Comparison of ENCODE assay signal across 8 cellular contexts in genomic region chr4:56799291-56799823, GRCh38. TPM values are rescaled to one million over a fixed set of nuclear protein-coding genes. Genes with fewer than 3 reads are reported as not detected.
DNase-seq lines count a peak whose midpoint lies in the region; ATAC-seq, FAIRE-seq and TF ChIP-seq lines count a peak whose summit lies in the region.

No MANE protein-coding gene starts in this region.

- intact Hi-C loops in K562 (cut with micrococcal nuclease), result no loop called here
- intact Hi-C loops in lower leg skin (cut with DNase I; ENCODE audit: low total_unique reads), result no loop called here
- intact Hi-C loops in transverse colon (cut with DNase I; ENCODE audit: low total_unique reads), result loop anchor here (10.0 kb wide), 1 partner anchor 135 kb away; no protein-coding TSS in a partner anchor

- no peaks in the 10 kb centered on the region for H3K9me1 ChIP-seq in K562 (ENCODE audit: control insufficient read depth, insufficient read depth, low read length)

- H3K9me3 ChIP-seq in K562 (replicated peaks; ENCODE audit: control insufficient read depth, insufficient read depth, low read depth, low read length) (no peaks in the 10 kb centered on the region), transverse colon (no peaks in the 10 kb centered on the region)

- no peak for TF ChIP-seq RAD21 in K562 (CRISPR knock-in tag; conservative IDR thresholded peaks at IDR 0.05 in 1 of 2, IDR thresholded peaks at IDR 0.05 in 1 of 2)

- TF ChIP-seq CTCF in K562 (IDR thresholded peaks at IDR 0.05 in 2 of 3, conservative IDR thresholded peaks at IDR 0.05 in 1 of 3; ENCODE audit: insufficient read depth in 2 of 3, low read depth in 1 of 3, low read length in 3 of 3) (no peak), lower leg skin (IDR thresholded peaks at IDR 0.05) (no peak), transverse colon (IDR thresholded peaks at IDR 0.05) (no peak)

- WGBS in K562 (ENCODE audit: insufficient coverage, low coverage, missing lambda C conversion rate), result 14% methylated on average over 11 of the region's 11 CpGs
- 55 to 81% methylated on average over 11 of the region's 11 CpGs for WGBS in lower leg skin, 2 donors
- 79 to 81% methylated on average over 5 to 11 of the region's 11 CpGs for WGBS in transverse colon (ENCODE audit: low coverage in 1 of 2), 2 donors

- TF ChIP-seq POLR2A in K562 (conservative IDR thresholded peaks at IDR 0.05), result no peak
- TF ChIP-seq POLR2A in lower leg skin (IDR thresholded peaks at IDR 0.05), result no peak
- no peak for TF ChIP-seq POLR2A in transverse colon (IDR thresholded peaks at IDR 0.05)

- H3K4me1 ChIP-seq in K562 (replicated peaks in 1 of 2; ENCODE audit: control insufficient read depth in 2 of 2, insufficient read depth in 2 of 2, low read length in 2 of 2) (no peaks in the 10 kb centered on the region), transverse colon (peaks cover 4 to 10% (median 7%) of the 10 kb centered on the region in 4 donors)

- peak overlapping the region; percentile 78 for H3K4me3 Mint-ChIP-seq in activated CD4-positive, alpha-beta T cell treated with anti-CD3 and anti-CD28 coated beads, Interleukin-2, amount 10 ng/mL, durations not matched to agents 7 days and 5 days

- H3K36me3 Mint-ChIP-seq in activated CD4-positive, alpha-beta T cell treated with anti-CD3 and anti-CD28 coated beads, Interleukin-2, amount 10 ng/mL, durations not matched to agents 7 days and 5 days (ENCODE audit: low read depth), result no peaks in the 10 kb centered on the region

- no peaks in the 10 kb centered on the region for H3K9me3 Mint-ChIP-seq in activated CD4-positive, alpha-beta T cell treated with anti-CD3 and anti-CD28 coated beads, Interleukin-2, amount 10 ng/mL, durations not matched to agents 7 days and 5 days

- H3K9ac ChIP-seq in K562 (ENCODE audit: insufficient read depth in 1 of 2, low read depth in 2 of 2, low read length in 2 of 2), result no peak overlapping the region; a peak in 1 of 4 replicates

- POLR2A ChIA-PET in activated CD4-positive, alpha-beta T cell treated with anti-CD3 and anti-CD28 coated beads, Interleukin-2, amount 10 ng/mL, durations not matched to agents 7 days and 5 days (lab: Charles Lee), result no interaction called here
- POLR2A ChIA-PET in K562 (lab: Yijun Ruan, JAX), result interaction anchor here (0.7 to 1.4 kb wide), 2 partner anchors 68 to 224 kb away, joined by 4 read pairs; no protein-coding TSS in a partner anchor

- CTCF ChIA-PET in activated CD4-positive, alpha-beta T cell treated with anti-CD3 and anti-CD28 coated beads, Interleukin-2, amount 10 ng/mL, durations not matched to agents 7 days and 5 days (lab: Charles Lee), result interaction anchor here (0.6 to 3.4 kb wide), 11 partner anchors 10 to 223 kb away, joined by 3 to 11 read pairs (median 4); no protein-coding TSS in a partner anchor
- CTCF ChIA-PET in K562 (lab: Yijun Ruan, JAX; ENCODE audit: low intra/inter-chr PET ratio), result interaction anchor here (0.6 to 1.9 kb wide), 4 partner anchors 106 to 1828 kb away, joined by 3 to 10 read pairs (median 5); no protein-coding TSS in a partner anchor

- no peak for DNase-seq in activated CD4-positive, alpha-beta T cell treated with anti-CD3 and anti-CD28 coated beads, Interleukin-2, amount 10 ng/mL, durations not matched to agents 7 days and 5 days
- no peak for DNase-seq in activated CD4-positive, alpha-beta T cell treated with anti-CD3 and anti-CD28 coated beads for 48 hours
- DNase-seq in K562 (ENCODE audit: extremely low read depth in 1 of 4, low spot score in 3 of 4) (no peak), lower leg skin (ENCODE audit: low spot score in 2 of 2) (no peak), transverse colon (no peak), NCI-H526 treated with DMSO at 0.1 percent for 48 hours (lab: John Stamatoyannopoulos, UW) (no peak)

- H3K27me3 Mint-ChIP-seq in activated CD4-positive, alpha-beta T cell treated with anti-CD3 and anti-CD28 coated beads, Interleukin-2, amount 10 ng/mL, durations not matched to agents 7 days and 5 days, result no peaks in the 10 kb centered on the region

- no peaks in the 10 kb centered on the region for H3K79me2 ChIP-seq in K562 (ENCODE audit: control insufficient read depth, insufficient read depth, low read length)

- TF ChIP-seq EP300 in K562 (IDR thresholded peaks at IDR 0.05; ENCODE audit: low read length) (no peak), transverse colon (IDR thresholded peaks at IDR 0.05; ENCODE audit: low read depth) (no peak)

- H3K4me1 Mint-ChIP-seq in activated CD4-positive, alpha-beta T cell treated with anti-CD3 and anti-CD28 coated beads, Interleukin-2, amount 10 ng/mL, durations not matched to agents 7 days and 5 days, result peaks cover 33% of the 10 kb centered on the region

- H3K27ac Mint-ChIP-seq in activated CD4-positive, alpha-beta T cell treated with anti-CD3 and anti-CD28 coated beads, Interleukin-2, amount 10 ng/mL, durations not matched to agents 7 days and 5 days, result peak overlapping the region; percentile 71

- H3K4me3 ChIP-seq in K562 (peak overlapping the region; percentile 61), lower leg skin (ENCODE audit: low read depth, poor library complexity, severe bottlenecking) (peak overlapping the region; percentile 51), transverse colon (peak overlapping the region in 3 of 4 donors; percentile 44 to 63 (median 52))

- in situ Hi-C loops in K562 (cut with MboI), result no loop called here
- in situ Hi-C loops in transverse colon (cut with MboI; ENCODE audit: low pct_ligation_motif_present in 1 of 4, low pct_unique_long_range_greater_than_20kb in 1 of 4, low sequenced_read_pairs in 3 of 4), result no loop called here

- H3K27ac ChIP-seq in K562 (ENCODE audit: extremely low read depth, low read depth, low read length) (no peak overlapping the region), transverse colon (peak overlapping the region; percentile 70 to 79 (median 78))

- ATAC-seq in K562, result peak; percentile 28
- no peak for ATAC-seq in GM19397 (IDR thresholded peaks at IDR 0.05; ENCODE audit: unreplicated experiment)
- no peak for ATAC-seq in HG03342 (IDR thresholded peaks at IDR 0.05; ENCODE audit: unreplicated experiment)

- no peaks in the 10 kb centered on the region for H4K20me1 ChIP-seq in K562 (replicated peaks; ENCODE audit: control insufficient read depth, insufficient read depth, low read length)

- peak overlapping the region; percentile 100 for H2AFZ ChIP-seq in K562 (ENCODE audit: low read depth, low read length)

- peak; percentile 57 for FAIRE-seq in K562 (lab: Jason Lieb, UNC)

- H3K36me3 ChIP-seq in K562 (ENCODE audit: control insufficient read depth, insufficient read depth, low read length) (no peaks in the 10 kb centered on the region), transverse colon (no peaks in the 10 kb centered on the region)

- no TSS peak for BruUV-seq in K562 (replicated peaks; lab: Mats Ljungman, UMichigan)

- H3K27me3 ChIP-seq in K562 (ENCODE audit: control insufficient read depth in 2 of 2, insufficient read depth in 2 of 2, low read length in 2 of 2), result peaks cover 3 to 9% of the 10 kb centered on the region in 2 experiments; a peak in 3 of 5 replicates
- no peaks in the 10 kb centered on the region for H3K27me3 ChIP-seq in transverse colon

- peak overlapping the region; percentile 96 for H3K4me2 ChIP-seq in K562 (ENCODE audit: insufficient read depth, low read length)

RNA-seq across cellular contexts. Expression of gene SPINK2, which starts 22.1 kb away (rescaled TPM):
- 1 to 10 TPM; 5.0 to 7.9 TPM for total RNA-seq in activated CD4-positive, alpha-beta T cell treated with anti-CD3 and anti-CD28 coated beads, Interleukin-2, amount 10 ng/mL, durations not matched to agents 7 days and 5 days
- total RNA-seq in K562 (2011; cell fraction: chromatin; rRNA removed; ENCODE audit: low replicate concordance), result not detected in 2 replicates
- not detected in 2 replicates for total RNA-seq in K562 (2011; cell fraction: nucleolus; rRNA removed)
- not detected in 2 replicates for total RNA-seq in K562 (2011; cell fraction: nucleoplasm; rRNA removed)
- total RNA-seq in K562 (2014; rRNA removed), result not detected in 2 replicates
- total RNA-seq in K562 (2014; rRNA removed; fragmentation: Illumina TruSeq; extraction: Trizol), result not detected in 2 replicates
- not detected in 2 replicates for total RNA-seq in K562 (2015; rRNA removed; fragmentation: Illumina TruSeq; extraction: Trizol)
- total RNA-seq in K562 (2021), result not detected in 2 replicates
- not detected in 2 replicates for polyA plus RNA-seq in K562 (2011; rRNA removed)
- polyA plus RNA-seq in K562 (2011; cell fraction: cytosol; rRNA removed), result not detected in 2 replicates
- not detected in 2 replicates for polyA plus RNA-seq in K562 (2011; cell fraction: nucleus; rRNA removed)
- polyA plus RNA-seq in K562 (2012), result not detected in 2 replicates
- not detected in 2 replicates for polyA plus RNA-seq in K562 (2014; fragmentation: Illumina TruSeq; extraction: Trizol)
- polyA plus RNA-seq in K562 (2014; fragmentation: Nextera tagmentation; extraction: Ambion mirVana), result not detected
- polyA plus RNA-seq in K562 (2014; rRNA removed), result not detected in 2 replicates
- not detected in 2 replicates for polyA minus RNA-seq in K562 (2011; rRNA and poly(A)+ RNA removed)
- not detected in 2 replicates for polyA minus RNA-seq in K562 (2011; cell fraction: cytosol; rRNA and poly(A)+ RNA removed)
- not detected in 2 replicates for polyA minus RNA-seq in K562 (2011; cell fraction: nucleus; rRNA and poly(A)+ RNA removed)
- total RNA-seq in lower leg skin, result not detected
- total RNA-seq in transverse colon, result 1 to 10 TPM in 1 of 4 donors, under 1 TPM in 1, not detected in 2; 0.68 to 2.9 TPM
